In the genomic region with DNA sequence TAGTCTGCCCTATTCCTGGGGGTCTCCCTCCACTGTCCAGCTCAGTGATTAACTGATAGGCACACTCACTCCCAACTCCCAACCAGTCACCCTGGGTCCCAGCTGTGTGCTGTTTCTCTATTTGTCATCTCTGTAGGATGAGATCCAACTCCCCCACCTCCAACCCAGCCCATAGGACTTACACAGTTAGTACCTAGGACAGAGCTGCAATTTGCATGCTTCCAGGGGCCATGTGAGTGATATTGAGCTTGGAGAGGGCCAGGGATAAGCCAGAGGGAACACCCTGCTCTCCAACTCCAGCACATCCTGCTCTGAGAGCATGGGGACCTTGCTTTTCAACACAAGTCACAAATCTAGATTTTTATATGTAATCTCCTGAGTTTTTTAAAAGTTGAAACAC, we compare ENCODE assay signal across 25 cellular contexts.
"Had no signal": no experiment of that assay in that cellular context is flagged by ENCODE, and none has a peak within 500 bp of the region (broad histone marks: within the 10 kb centered on the region; RNA-seq: fewer than 3 reads in every experiment).

No MANE protein-coding gene starts in this region.

- H3K4me2 ChIP-seq: smooth muscle cell had no signal

- H3K4me1 ChIP-seq: lower lobe of right lung, parathyroid adenoma, psoas muscle, right lobe of liver, uterus had no signal

- H3K79me2 ChIP-seq: parathyroid adenoma had no signal

- ATAC-seq: left colon; left lung; naive thymus-derived CD8-positive, alpha-beta T cell; psoas muscle; stimulated activated memory B cell treated with anti-CD40 and anti-IgM and Interleukin-4, amounts not matched to agents 10 μg/mL and 1 μg/mL and 100 μg/mL, for 72 hours; stimulated activated naive CD8-positive, alpha-beta T cell treated with anti-CD3 and anti-CD28 coated beads, Interleukin-15, amount 100 ng/mL, for 72 hours had no signal

- H3K27me3 Mint-ChIP-seq: stimulated activated memory B cell treated with anti-CD40 and anti-IgM and Interleukin-4, amounts not matched to agents 10 μg/mL and 1 μg/mL and 100 μg/mL, for 72 hours; stimulated activated naive CD8-positive, alpha-beta T cell treated with anti-CD3 and anti-CD28 coated beads, Interleukin-15, amount 100 ng/mL, for 72 hours; type B pancreatic cell had no signal

- H3K36me3 Mint-ChIP-seq: immature natural killer cell; naive thymus-derived CD8-positive, alpha-beta T cell; stimulated activated memory B cell treated with anti-CD40 and anti-IgM and Interleukin-4, amounts not matched to agents 10 μg/mL and 1 μg/mL and 100 μg/mL, for 72 hours; type B pancreatic cell had no signal

- H3K27ac Mint-ChIP-seq: immature natural killer cell; nephron; stimulated activated memory B cell treated with anti-CD40 and anti-IgM and Interleukin-4, amounts not matched to agents 10 μg/mL and 1 μg/mL and 100 μg/mL, for 72 hours; type B pancreatic cell had no signal

- H3K9me3 ChIP-seq: left lung, lower lobe of right lung, psoas muscle, right lobe of liver, tibial nerve, uterus had no signal

- H3K9me3 Mint-ChIP-seq: immature natural killer cell; naive thymus-derived CD8-positive, alpha-beta T cell; nephron; stimulated activated memory B cell treated with anti-CD40 and anti-IgM and Interleukin-4, amounts not matched to agents 10 μg/mL and 1 μg/mL and 100 μg/mL, for 72 hours; stimulated activated naive CD8-positive, alpha-beta T cell treated with anti-CD3 and anti-CD28 coated beads, Interleukin-15, amount 100 ng/mL, for 72 hours; type B pancreatic cell had no signal

- H3K27me3 ChIP-seq: right lobe of liver, tibial nerve, uterus had no signal

- H3K27ac ChIP-seq: left lung, lower lobe of right lung, parathyroid adenoma, psoas muscle, right lobe of liver, tibial nerve, uterus had no signal

- H3K4me3 ChIP-seq: left lung, lower lobe of right lung, psoas muscle, right lobe of liver, smooth muscle cell, tibial nerve, uterus had no signal

- H2AFZ ChIP-seq: parathyroid adenoma had no signal

- H3K4me1 Mint-ChIP-seq: immature natural killer cell; nephron; stimulated activated memory B cell treated with anti-CD40 and anti-IgM and Interleukin-4, amounts not matched to agents 10 μg/mL and 1 μg/mL and 100 μg/mL, for 72 hours; stimulated activated naive CD8-positive, alpha-beta T cell treated with anti-CD3 and anti-CD28 coated beads, Interleukin-15, amount 100 ng/mL, for 72 hours had no signal

- H3K36me3 ChIP-seq: left lung, lower lobe of right lung, right lobe of liver, uterus had no signal

- H3K4me3 Mint-ChIP-seq: immature natural killer cell; nephron; stimulated activated memory B cell treated with anti-CD40 and anti-IgM and Interleukin-4, amounts not matched to agents 10 μg/mL and 1 μg/mL and 100 μg/mL, for 72 hours; stimulated activated naive CD8-positive, alpha-beta T cell treated with anti-CD3 and anti-CD28 coated beads, Interleukin-15, amount 100 ng/mL, for 72 hours; type B pancreatic cell had no signal

- DNase-seq: hypothalamus; immature natural killer cell; kidney; left colon; left lung; lower lobe of right lung; mammary epithelial cell; mesenchymal stem cell; naive thymus-derived CD8-positive, alpha-beta T cell; psoas muscle; right lobe of liver; stimulated activated CD4-positive, alpha-beta T cell treated with anti-CD3 and anti-CD28 coated beads, Interleukin-1b, Interleukin-23, amount 100 ng/mL, for 48 hours; stimulated activated CD4-positive, alpha-beta T cell treated with anti-CD3 and anti-CD28 coated beads, Interleukin-2, amount 100 ng/mL, for 48 hours; stimulated activated CD4-positive, alpha-beta T cell treated with anti-CD3 and anti-CD28 coated beads, Interleukin-4, amount 100 ng/mL, for 4 hours; stimulated activated CD8-positive, alpha-beta memory T cell treated with anti-CD3 and anti-CD28 coated beads, Interleukin-4, amount 100 ng/mL, for 48 hours; stimulated activated naive CD4-positive, alpha-beta T cell treated with Interleukin-2 at 50 U/mL for 16 hours; stimulated activated naive CD8-positive, alpha-beta T cell treated with anti-CD3 and anti-CD28 coated beads, Interleukin-15, amount 100 ng/mL, for 72 hours; substantia nigra; uterus had no signal
